17 cellular contexts compared by ENCODE assay signal in the genomic region with DNA sequence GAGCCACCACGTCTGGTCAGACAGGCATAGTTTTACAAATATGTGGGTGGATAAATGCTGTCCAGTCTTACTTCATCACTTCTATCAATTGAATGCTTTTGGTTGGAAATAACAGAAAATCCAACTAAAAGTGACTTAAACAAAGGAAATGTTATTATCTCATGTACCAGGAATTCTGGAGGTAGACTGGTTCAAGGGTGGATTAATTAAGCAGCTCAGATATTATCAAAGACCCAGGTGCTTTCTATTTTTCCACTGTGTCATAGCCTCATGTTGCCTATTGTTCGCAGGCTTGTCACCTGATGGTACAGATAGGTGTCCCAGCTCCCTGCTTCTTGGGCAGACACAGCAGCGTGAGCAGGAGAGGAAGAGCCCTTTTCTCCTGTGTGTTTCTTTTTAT.
DNase-seq lines count a peak whose midpoint lies in the region; ATAC-seq and TF ChIP-seq lines count a peak whose summit lies in the region.
"Had no signal": no experiment of that assay in that cellular context is flagged by ENCODE, and none has a peak within 500 bp of the region (broad histone marks: within the 10 kb centered on the region; RNA-seq: fewer than 3 reads in every experiment).

No MANE protein-coding gene starts in this region.

- no peak overlapping the region for H3K4me3 ChIP-seq in mammary epithelial cell (replicated peaks in 1 of 3; ENCODE audit: insufficient read depth in 1 of 3, low read depth in 2 of 3, low read length in 3 of 3)
- no peak overlapping the region for H3K4me3 ChIP-seq in breast epithelium
- no peak overlapping the region for H3K4me3 ChIP-seq in mesendoderm (ENCODE audit: low read length)
- no peak overlapping the region for H3K4me3 ChIP-seq in trophoblast cell (ENCODE audit: low read depth, low read length)
- H3K4me3 ChIP-seq: BLaER1, GM23248, HAP-1 had no signal

- H2BK15ac ChIP-seq in mesendoderm (replicated peaks; ENCODE audit: low read depth): no peak overlapping the region

- no peak overlapping the region for H3K23ac ChIP-seq in mesendoderm (ENCODE audit: low read length)
- no peak overlapping the region for H3K23ac ChIP-seq in trophoblast cell (ENCODE audit: low read length)

- BruUV-seq in mammary epithelial cell (replicated peaks; lab: Mats Ljungman, UMichigan): no TSS peak

- intact Hi-C loops in mammary epithelial cell (cut with micrococcal nuclease) (no loop called here), breast epithelium (cut with DNase I; ENCODE audit: low total_unique reads) (no loop called here)

- H3K27me3 Mint-ChIP-seq in progenitor cell of endocrine pancreas: no peaks in the 10 kb centered on the region
- no peaks in the 10 kb centered on the region for H3K27me3 Mint-ChIP-seq in activated CD8-positive, alpha-beta memory T cell treated with anti-CD3 and anti-CD28 coated beads, Interleukin-2, amount 10 ng/mL, durations not matched to agents 7 days and 5 days
- H3K27me3 Mint-ChIP-seq: CD4-positive, alpha-beta memory T cell had no signal

- H4K8ac ChIP-seq in mesendoderm (ENCODE audit: low read depth, low read length) (no peak overlapping the region), trophoblast cell (ENCODE audit: low read depth, low read length) (no peak overlapping the region)

- no peak overlapping the region for H4K12ac ChIP-seq in trophoblast cell (ENCODE audit: low read depth, low read length)

- dilution Hi-C loops in mammary epithelial cell (cut with HindIII; ENCODE audit: low sequenced_read_pairs): no loop called here

- H3K79me1 ChIP-seq in mesendoderm (ENCODE audit: low read length) (no peaks in the 10 kb centered on the region), trophoblast cell (ENCODE audit: low read length) (no peaks in the 10 kb centered on the region)

- H3K79me2 ChIP-seq in mammary epithelial cell (ENCODE audit: insufficient read depth, low read length): no peaks in the 10 kb centered on the region
- H3K79me2 ChIP-seq in mesendoderm (ENCODE audit: control insufficient read depth, insufficient read depth, low read length): no peaks in the 10 kb centered on the region
- no peaks in the 10 kb centered on the region for H3K79me2 ChIP-seq in trophoblast cell (ENCODE audit: control insufficient read depth, insufficient read depth, low read length, poor library complexity)

- H2BK12ac ChIP-seq in trophoblast cell (ENCODE audit: low read length): no peak overlapping the region

- in situ Hi-C loops in mammary epithelial cell (cut with MboI; ENCODE audit: low sequenced_read_pairs in 2 of 2): no loop called here

- 41% methylated on average over 3 of the region's 3 CpGs for WGBS in mammary epithelial cell (ENCODE audit: low coverage, missing lambda C conversion rate)
- no CpG with 5 or more reads among the region's 3 CpGs for WGBS in mesendoderm (ENCODE audit: extremely low coverage, insufficient coverage, low lambda C conversion rate)
- WGBS in trophoblast cell (ENCODE audit: extremely low coverage, insufficient coverage, insufficient read length): no CpG with 5 or more reads among the region's 3 CpGs

- H3K9me3 Mint-ChIP-seq in progenitor cell of endocrine pancreas (ENCODE audit: low read depth): peaks cover 8% of the 10 kb centered on the region
- H3K9me3 Mint-ChIP-seq in activated CD8-positive, alpha-beta memory T cell treated with anti-CD3 and anti-CD28 coated beads, Interleukin-2, amount 10 ng/mL, durations not matched to agents 7 days and 5 days (ENCODE audit: low read depth): no peaks in the 10 kb centered on the region

- H3K4me1 Mint-ChIP-seq in progenitor cell of endocrine pancreas (ENCODE audit: low read depth): peaks cover 3% of the 10 kb centered on the region
- H3K4me1 Mint-ChIP-seq in activated CD8-positive, alpha-beta memory T cell treated with anti-CD3 and anti-CD28 coated beads, Interleukin-2, amount 10 ng/mL, durations not matched to agents 7 days and 5 days: no peaks in the 10 kb centered on the region
- H3K4me1 Mint-ChIP-seq: CD14-positive monocyte; CD4-positive, alpha-beta memory T cell had no signal

- H2AK5ac ChIP-seq in mesendoderm (ENCODE audit: low read length) (no peak overlapping the region), trophoblast cell (ENCODE audit: low read length) (no peak overlapping the region)

- no peak overlapping the region for H3K56ac ChIP-seq in mesendoderm (ENCODE audit: low read length)

- no peak overlapping the region for H3K14ac ChIP-seq in trophoblast cell (ENCODE audit: low read length)

- H3K27ac Mint-ChIP-seq in progenitor cell of endocrine pancreas: no peak overlapping the region
- no peak overlapping the region for H3K27ac Mint-ChIP-seq in activated CD8-positive, alpha-beta memory T cell treated with anti-CD3 and anti-CD28 coated beads, Interleukin-2, amount 10 ng/mL, durations not matched to agents 7 days and 5 days
- H3K27ac Mint-ChIP-seq: CD4-positive, alpha-beta memory T cell had no signal

- no peak overlapping the region for H3K4me3 Mint-ChIP-seq in progenitor cell of endocrine pancreas (ENCODE audit: low read depth)
- H3K4me3 Mint-ChIP-seq in activated CD8-positive, alpha-beta memory T cell treated with anti-CD3 and anti-CD28 coated beads, Interleukin-2, amount 10 ng/mL, durations not matched to agents 7 days and 5 days: no peak overlapping the region
- H3K4me3 Mint-ChIP-seq: CD14-positive monocyte; CD4-positive, alpha-beta memory T cell had no signal

- H3K4me1 ChIP-seq in mammary epithelial cell (ENCODE audit: insufficient read depth, low read length) (no peaks in the 10 kb centered on the region), breast epithelium (no peaks in the 10 kb centered on the region), mesendoderm (ENCODE audit: control insufficient read depth, low read depth, low read length) (no peaks in the 10 kb centered on the region), trophoblast cell (ENCODE audit: control insufficient read depth in 1 of 2, insufficient read depth in 2 of 2, low read length in 2 of 2) (no peaks in the 10 kb centered on the region)
- H3K4me1 ChIP-seq: BLaER1, HAP-1 had no signal

- no peak overlapping the region for H3K4me2 ChIP-seq in mammary epithelial cell (ENCODE audit: insufficient read depth, low read depth, low read length)
- no peak overlapping the region for H3K4me2 ChIP-seq in mesendoderm (ENCODE audit: low read length)
- no peak overlapping the region for H3K4me2 ChIP-seq in trophoblast cell (ENCODE audit: low read length)
- H3K4me2 ChIP-seq: BLaER1 had no signal

- H4K91ac ChIP-seq in trophoblast cell (ENCODE audit: low read depth, low read length): no peak overlapping the region

- H3K4ac ChIP-seq in mesendoderm (ENCODE audit: low read depth, low read length): no peak overlapping the region
- H3K4ac ChIP-seq in trophoblast cell (ENCODE audit: low read depth, low read length): no peak overlapping the region

- ATAC-seq in activated CD8-positive, alpha-beta memory T cell treated with anti-CD3 and anti-CD28 coated beads, Interleukin-2, amount 10 ng/mL, durations not matched to agents 7 days and 5 days: no peak

- H3K36me3 Mint-ChIP-seq in progenitor cell of endocrine pancreas (ENCODE audit: insufficient read depth): no peaks in the 10 kb centered on the region
- H3K36me3 Mint-ChIP-seq in activated CD8-positive, alpha-beta memory T cell treated with anti-CD3 and anti-CD28 coated beads, Interleukin-2, amount 10 ng/mL, durations not matched to agents 7 days and 5 days: no peaks in the 10 kb centered on the region
- H3K36me3 Mint-ChIP-seq: CD14-positive monocyte; CD4-positive, alpha-beta memory T cell had no signal

- TF ChIP-seq CTCF in mammary epithelial cell (conservative IDR thresholded peaks at IDR 0.05 in 1 of 2, IDR thresholded peaks at IDR 0.05 in 1 of 2; ENCODE audit: extremely low read depth in 1 of 2, insufficient read depth in 1 of 2, low read depth in 1 of 2, low read length in 2 of 2) (no peak), breast epithelium (IDR thresholded peaks at IDR 0.05) (no peak), progenitor cell of endocrine pancreas (IDR thresholded peaks at IDR 0.05; ENCODE audit: unreplicated experiment) (no peak)

- H3K18ac ChIP-seq in mesendoderm (ENCODE audit: low read length) (no peak overlapping the region), trophoblast cell (ENCODE audit: low read length) (no peak overlapping the region)

- H3K9me3 ChIP-seq in mammary epithelial cell (replicated peaks; ENCODE audit: insufficient read depth, low read length) (no peaks in the 10 kb centered on the region), breast epithelium (no peaks in the 10 kb centered on the region), trophoblast cell (ENCODE audit: insufficient read depth, low read depth, low read length) (no peaks in the 10 kb centered on the region)
- H3K9me3 ChIP-seq: HAP-1 had no signal

- CTCF ChIA-PET in mammary epithelial cell (lab: Charles Lee; ENCODE audit: low non-redundant PET): no interaction called here
- CTCF ChIA-PET in activated CD8-positive, alpha-beta memory T cell treated with anti-CD3 and anti-CD28 coated beads, Interleukin-2, amount 10 ng/mL, durations not matched to agents 7 days and 5 days (lab: Charles Lee): no interaction called here

- H3K27ac ChIP-seq in mammary epithelial cell (ENCODE audit: insufficient read depth, low read depth, low read length) (no peak overlapping the region), breast epithelium (no peak overlapping the region), mesendoderm (ENCODE audit: low read depth, low read length) (no peak overlapping the region), trophoblast cell (ENCODE audit: low read depth, low read length) (no peak overlapping the region)
- H3K27ac ChIP-seq: BLaER1, GM23248, HL-60 had no signal

- H2BK120ac ChIP-seq in mesendoderm (ENCODE audit: low read depth, low read length) (no peak overlapping the region), trophoblast cell (ENCODE audit: insufficient read depth, low read length, poor library complexity) (no peak overlapping the region)

- H3K9ac ChIP-seq in mammary epithelial cell (ENCODE audit: insufficient read depth, low read length) (no peak overlapping the region), mesendoderm (ENCODE audit: low read length) (no peak overlapping the region), trophoblast cell (ENCODE audit: low read length) (no peak overlapping the region)
- H3K9ac ChIP-seq: BLaER1, GM23248 had no signal

- H2AFZ ChIP-seq in mammary epithelial cell (ENCODE audit: low read depth, low read length) (no peak overlapping the region), trophoblast cell (ENCODE audit: insufficient read depth, low read length, poor library complexity) (no peak overlapping the region)
- H2AFZ ChIP-seq: GM23248 had no signal

- H2BK5ac ChIP-seq in mesendoderm (ENCODE audit: low read length) (no peak overlapping the region), trophoblast cell (ENCODE audit: low read depth, low read length, poor library complexity) (no peak overlapping the region)

- no peaks in the 10 kb centered on the region for H4K20me1 ChIP-seq in mammary epithelial cell (ENCODE audit: insufficient read depth, low read length)
- H4K20me1 ChIP-seq: BLaER1 had no signal

- no peaks in the 10 kb centered on the region for H3K36me3 ChIP-seq in mammary epithelial cell (ENCODE audit: insufficient read depth, low read length)
- H3K36me3 ChIP-seq in breast epithelium: no peaks in the 10 kb centered on the region
- H3K36me3 ChIP-seq in mesendoderm (ENCODE audit: control insufficient read depth, insufficient read depth, low read length): no peaks in the 10 kb centered on the region
- no peaks in the 10 kb centered on the region for H3K36me3 ChIP-seq in trophoblast cell (ENCODE audit: control insufficient read depth in 1 of 2, insufficient read depth in 2 of 2, low read length in 2 of 2)
- H3K36me3 ChIP-seq: BLaER1, HAP-1 had no signal

- no peak overlapping the region for H4K5ac ChIP-seq in mesendoderm (ENCODE audit: low read length)

- DNase-seq in mammary epithelial cell (peak; percentile 12), breast epithelium (ENCODE audit: low spot score in 2 of 2) (no peak), mesendoderm (peak; percentile 51), trophoblast cell (peak; percentile 80 to 96), progenitor cell of endocrine pancreas (ENCODE audit: low spot score, unreplicated experiment) (no peak), SKM-1 (lab: John Stamatoyannopoulos, UW; ENCODE audit: unreplicated experiment) (no peak)
- no peak for DNase-seq in activated CD8-positive, alpha-beta memory T cell treated with anti-CD3 and anti-CD28 coated beads, Interleukin-2, amount 10 ng/mL, durations not matched to agents 7 days and 5 days
- DNase-seq: 8988T; CD4-positive, alpha-beta memory T cell; DMS153; DMS79; GDM1; GM23248 had no signal

- TF ChIP-seq POLR2A in breast epithelium (IDR thresholded peaks at IDR 0.05): no peak

- H3K27me3 ChIP-seq in mammary epithelial cell (ENCODE audit: insufficient read depth, low read length) (no peaks in the 10 kb centered on the region), breast epithelium (no peaks in the 10 kb centered on the region), mesendoderm (ENCODE audit: insufficient read depth, low read length, poor library complexity) (no peaks in the 10 kb centered on the region), trophoblast cell (ENCODE audit: insufficient read depth, low read length) (no peaks in the 10 kb centered on the region)
- H3K27me3 ChIP-seq: BLaER1 had no signal

Comparison
In these comparisons a context has a peak if more than half of its experiments do, and no peak if none do; other contexts are left out.
1. DNase-seq: peak in mammary epithelial cell (single experiment), mesendoderm (single experiment) and trophoblast cell (2 of 2); none in breast epithelium (0 of 2), progenitor cell of endocrine pancreas (single experiment), activated CD8-positive, alpha-beta memory T cell treated with anti-CD3 and anti-CD28 coated beads, Interleukin-2, amount 10 ng/mL, durations not matched to agents 7 days and 5 days (single experiment) and SKM-1 (single experiment).